13 cellular contexts compared by ENCODE assay signal in the genomic region with DNA sequence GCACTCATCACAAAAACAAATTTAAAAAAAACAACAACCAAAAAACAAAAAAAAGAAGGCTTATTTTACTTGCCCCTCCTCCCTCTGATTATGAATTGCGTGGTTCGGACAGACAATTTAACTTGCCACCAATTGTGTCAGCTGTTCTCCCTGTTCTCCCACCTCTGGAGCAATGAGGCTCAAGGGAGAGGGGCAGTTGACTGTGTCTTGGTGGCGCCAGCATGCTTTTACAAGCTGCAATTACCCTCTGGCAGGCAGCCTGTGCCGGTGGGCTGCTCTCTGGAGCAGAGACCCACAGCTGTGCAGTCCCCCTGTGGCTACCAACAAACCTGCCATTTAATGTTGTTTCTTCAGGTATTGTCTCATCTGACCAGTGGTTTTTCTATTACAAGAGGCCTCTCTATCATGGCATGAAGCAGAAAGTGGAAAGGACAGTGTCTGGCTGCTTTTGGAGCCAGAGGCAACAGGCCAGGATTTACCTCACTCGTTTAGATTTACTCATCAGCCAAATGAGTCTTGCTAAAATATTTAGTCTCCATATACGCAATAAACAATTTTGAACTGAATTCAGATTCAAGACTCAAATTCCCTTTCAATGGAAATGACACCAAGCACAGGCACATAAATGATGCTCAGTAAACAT.
A peak's percentile ranks its signal among the peaks of the same experiment; 100 is the strongest.
DNase-seq lines count a peak whose midpoint lies in the region; ATAC-seq and TF ChIP-seq lines count a peak whose summit lies in the region.
"Had no signal": no experiment of that assay in that cellular context is flagged by ENCODE, and none has a peak within 500 bp of the region (broad histone marks: within the 10 kb centered on the region; RNA-seq: fewer than 3 reads in every experiment).

No MANE protein-coding gene starts in this region.

- WGBS in lower leg skin, 2 donors, result 50 to 57% methylated on average over 6 of the region's 6 CpGs

- H3K27me3 ChIP-seq in MG63 (peaks cover 2% of the 10 kb centered on the region; the same call in 1 of the 2 replicates), adipocyte (replicated peaks; ENCODE audit: control insufficient read depth, insufficient read depth, low read length) (no peaks in the 10 kb centered on the region), gastrocnemius medialis (no peaks in the 10 kb centered on the region)
- H3K27me3 ChIP-seq: BE2C had no signal

- ATAC-seq in gastrocnemius medialis, result no peak
- ATAC-seq: naive thymus-derived CD8-positive, alpha-beta T cell had no signal

- peak; percentile 67 for DNase-seq in G401 (ENCODE audit: low spot score)
- DNase-seq in MG63, result peak; percentile 54
- DNase-seq in adipocyte (ENCODE audit: low read depth), result no peak
- DNase-seq in gastrocnemius medialis, result peak in 1 of 2 donors; percentile 15
- DNase-seq in GM19238 (ENCODE audit: insufficient read length, low spot score), result no peak
- no peak for DNase-seq in activated T-cell treated with anti-CD3 and anti-CD28 coated beads, Interleukin-2, amount 50 U/mL, for 48 hours
- DNase-seq in lower leg skin (ENCODE audit: low spot score in 2 of 2), result no peak
- DNase-seq: activated CD4-positive, alpha-beta T cell treated with anti-CD3 and anti-CD28 coated beads for 4 hours; activated T-cell treated with anti-CD3 and anti-CD28 coated beads for 4 hours; BE2C; effector CD8-positive, alpha-beta T cell; naive thymus-derived CD8-positive, alpha-beta T cell; NCI-H146 had no signal

- H3K4me3 ChIP-seq in MG63, result no peak overlapping the region
- H3K4me3 ChIP-seq in adipocyte (ENCODE audit: low read length), result no peak overlapping the region
- H3K4me3 ChIP-seq in gastrocnemius medialis, result no peak overlapping the region
- no peak overlapping the region for H3K4me3 ChIP-seq in lower leg skin (ENCODE audit: low read depth, poor library complexity, severe bottlenecking)

- H3K9me3 ChIP-seq in MG63 (no peaks in the 10 kb centered on the region), adipocyte (ENCODE audit: control insufficient read depth, low read length) (no peaks in the 10 kb centered on the region), gastrocnemius medialis (no peaks in the 10 kb centered on the region)
- H3K9me3 ChIP-seq: BE2C had no signal

- TF ChIP-seq POLR2A in gastrocnemius medialis (IDR thresholded peaks at IDR 0.05) (no peak), lower leg skin (IDR thresholded peaks at IDR 0.05) (no peak)

- H3K9ac ChIP-seq in adipocyte (ENCODE audit: low read length), result peak overlapping the region; percentile 46

- in situ Hi-C loops in G401 (cut with HindIII; ENCODE audit: low sequenced_read_pairs), result no loop called here
- in situ Hi-C loops in gastrocnemius medialis (cut with MboI; ENCODE audit: low sequenced_read_pairs in 4 of 4), result loop anchor here in 3 of 4 donors (10.0 to 25.0 kb wide), 3 partner anchors 175 to 1667 kb away; a partner anchor contains a TSS

- intact Hi-C loops in gastrocnemius medialis (cut with DNase I; ENCODE audit: low total_unique reads) (no loop called here), lower leg skin (cut with DNase I; ENCODE audit: low total_unique reads) (no loop called here)

- peak overlapping the region; percentile 27 to 51 (median 37) for H3K27ac ChIP-seq in gastrocnemius medialis

- peaks cover 36% of the 10 kb centered on the region for H3K4me1 ChIP-seq in adipocyte (ENCODE audit: control insufficient read depth, insufficient read depth, low read length)
- H3K4me1 ChIP-seq in gastrocnemius medialis, result no peaks in the 10 kb centered on the region
- H3K4me1 ChIP-seq: BE2C had no signal

- TF ChIP-seq CTCF in gastrocnemius medialis (IDR thresholded peaks at IDR 0.05 in 4 of 5, conservative IDR thresholded peaks at IDR 0.05 in 1 of 5) (no peak), lower leg skin (IDR thresholded peaks at IDR 0.05) (no peak)

- H3K36me3 ChIP-seq in MG63, result no peaks in the 10 kb centered on the region
- H3K36me3 ChIP-seq in adipocyte (ENCODE audit: control insufficient read depth, insufficient read depth, low read length, severe bottlenecking), result no peaks in the 10 kb centered on the region
- no peaks in the 10 kb centered on the region for H3K36me3 ChIP-seq in gastrocnemius medialis
- H3K36me3 ChIP-seq: BE2C had no signal

Comparison
In these comparisons a context has a peak if more than half of its experiments do, and no peak if none do; other contexts are left out.
1. DNase-seq: peak in G401 (single experiment) and MG63 (single experiment); none in adipocyte (single experiment), GM19238 (single experiment), activated T-cell treated with anti-CD3 and anti-CD28 coated beads, Interleukin-2, amount 50 U/mL, for 48 hours (0 of 2) and lower leg skin (0 of 2).